9 cellular contexts compared by ENCODE assay signal in the genomic region with DNA sequence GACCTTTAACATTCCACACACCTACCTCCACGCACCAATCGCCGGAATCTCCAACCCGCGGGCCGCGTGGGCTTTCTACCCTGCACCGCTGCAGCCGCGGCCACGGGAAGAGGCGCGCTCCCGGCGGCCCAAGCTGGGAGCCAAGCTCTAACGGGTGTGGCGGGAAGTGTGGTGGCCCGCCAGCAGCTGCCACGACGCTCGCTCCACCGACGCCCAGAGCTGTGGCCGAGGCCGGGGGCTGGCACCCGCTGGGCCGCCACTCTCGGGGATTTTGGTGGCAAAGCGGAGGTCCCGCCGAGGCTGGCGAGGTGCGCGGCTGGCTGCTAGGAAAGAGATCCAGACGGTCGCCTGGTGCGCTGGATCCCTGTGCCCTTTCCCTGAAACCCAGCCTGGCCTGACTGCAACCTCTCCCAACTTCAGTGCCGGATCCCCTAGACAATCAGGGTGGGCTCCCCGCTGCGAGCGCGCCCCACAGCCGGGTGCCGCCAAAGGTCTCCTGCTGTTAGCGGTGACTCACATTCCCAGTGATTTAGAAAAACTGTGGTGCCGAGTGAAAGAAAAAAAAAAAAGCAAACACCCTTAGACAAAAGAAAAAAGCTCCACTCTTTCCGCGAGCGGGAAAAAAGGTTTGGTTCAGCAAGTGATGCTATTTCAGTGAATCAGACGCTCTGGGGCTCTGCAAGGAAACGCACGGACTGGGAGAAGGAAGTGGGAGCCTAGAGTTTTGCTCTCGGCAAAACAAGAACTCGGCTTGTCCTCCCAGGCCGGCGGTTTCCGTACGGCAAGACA. TPM values are rescaled to one million over a fixed set of nuclear protein-coding genes. Genes with fewer than 3 reads are reported as not detected.
DNase-seq lines count a peak whose midpoint lies in the region; ATAC-seq and TF ChIP-seq lines count a peak whose summit lies in the region.
"Had no signal": no experiment of that assay in that cellular context is flagged by ENCODE, and none has a peak within 500 bp of the region (broad histone marks: within the 10 kb centered on the region; RNA-seq: fewer than 3 reads in every experiment).

No MANE protein-coding gene starts in this region.

- H3K27me3 ChIP-seq in BLaER1 (peaks cover 53% of the 10 kb centered on the region), cardiac muscle cell (peaks cover 57% of the 10 kb centered on the region)

- peak; percentile 77 for DNase-seq in M059J (ENCODE audit: low read depth)
- DNase-seq in activated T-helper 2 cell treated with anti-CD3 and anti-CD28 coated beads, Interferon-gamma antibody, Interleukin-2, Interleukin-4, amounts not matched to agents 10 μg/mL and 5 μg/mL and 100 μg/mL, durations not matched to agents 14 hours and 24 hours and 36 hours (ENCODE audit: low spot score): no peak
- DNase-seq in cardiac muscle cell (ENCODE audit: low read depth in 1 of 2, low spot score in 1 of 2): peak; percentile 38 to 67
- DNase-seq in progenitor cell of endocrine pancreas (ENCODE audit: low spot score, unreplicated experiment): no peak
- no peak for DNase-seq in NCI-H2029 (lab: John Stamatoyannopoulos, UW)

- H3K27ac ChIP-seq in BLaER1 (no peak overlapping the region), cardiac muscle cell (no peak overlapping the region)

- no peak for ATAC-seq in GM18505 (IDR thresholded peaks at IDR 0.05; ENCODE audit: unreplicated experiment)
- no peak for ATAC-seq in HG03108 (IDR thresholded peaks at IDR 0.05; ENCODE audit: unreplicated experiment)

- peak overlapping the region; percentile 91 for H3K27ac Mint-ChIP-seq in activated T-helper 2 cell treated with anti-CD3 and anti-CD28 coated beads, Interferon-gamma antibody, Interleukin-2, Interleukin-4, amounts not matched to agents 10 μg/mL and 5 μg/mL and 100 μg/mL, durations not matched to agents 14 hours and 24 hours and 36 hours
- peak overlapping the region; percentile 65 for H3K27ac Mint-ChIP-seq in progenitor cell of endocrine pancreas

- H3K27me3 Mint-ChIP-seq in activated T-helper 2 cell treated with anti-CD3 and anti-CD28 coated beads, Interferon-gamma antibody, Interleukin-2, Interleukin-4, amounts not matched to agents 10 μg/mL and 5 μg/mL and 100 μg/mL, durations not matched to agents 14 hours and 24 hours and 36 hours (ENCODE audit: low read depth): peaks cover 30% of the 10 kb centered on the region
- peaks cover 51% of the 10 kb centered on the region for H3K27me3 Mint-ChIP-seq in progenitor cell of endocrine pancreas

- intact Hi-C loops in activated T-helper 2 cell treated with anti-CD3 and anti-CD28 coated beads, Interferon-gamma antibody, Interleukin-2, Interleukin-4, amounts not matched to agents 10 μg/mL and 5 μg/mL and 100 μg/mL, durations not matched to agents 14 hours and 24 hours and 36 hours (cut with micrococcal nuclease): loop anchor here (2.0 to 5.0 kb wide), 8 partner anchors 17 to 581 kb away; no protein-coding TSS in a partner anchor

- H3K4me1 ChIP-seq in BLaER1 (peaks cover 37% of the 10 kb centered on the region), cardiac muscle cell (ENCODE audit: low read depth) (peaks cover 12% of the 10 kb centered on the region)

- H3K4me3 Mint-ChIP-seq in activated T-helper 2 cell treated with anti-CD3 and anti-CD28 coated beads, Interferon-gamma antibody, Interleukin-2, Interleukin-4, amounts not matched to agents 10 μg/mL and 5 μg/mL and 100 μg/mL, durations not matched to agents 14 hours and 24 hours and 36 hours (ENCODE audit: low read depth): peak overlapping the region; percentile 87
- H3K4me3 Mint-ChIP-seq in progenitor cell of endocrine pancreas (ENCODE audit: low read depth): peak overlapping the region; percentile 72

- no peak for TF ChIP-seq POLR2A in GM18505 (IDR thresholded peaks at IDR 0.05; ENCODE audit: borderline replicate concordance, extremely low read depth, insufficient read depth, insufficient read length)

- TF ChIP-seq CTCF in cardiac muscle cell (IDR thresholded peaks at IDR 0.05; ENCODE audit: low read depth, low read length): no peak
- no peak for TF ChIP-seq CTCF in progenitor cell of endocrine pancreas (IDR thresholded peaks at IDR 0.05; ENCODE audit: unreplicated experiment)

- H3K9me3 ChIP-seq in BLaER1 (no peaks in the 10 kb centered on the region), cardiac muscle cell (ENCODE audit: low read depth) (no peaks in the 10 kb centered on the region)

- peaks cover 51% of the 10 kb centered on the region for H4K20me1 ChIP-seq in BLaER1

- peaks cover 31% of the 10 kb centered on the region for H3K4me1 Mint-ChIP-seq in activated T-helper 2 cell treated with anti-CD3 and anti-CD28 coated beads, Interferon-gamma antibody, Interleukin-2, Interleukin-4, amounts not matched to agents 10 μg/mL and 5 μg/mL and 100 μg/mL, durations not matched to agents 14 hours and 24 hours and 36 hours (ENCODE audit: low read depth)
- peaks cover 21% of the 10 kb centered on the region for H3K4me1 Mint-ChIP-seq in progenitor cell of endocrine pancreas (ENCODE audit: low read depth)

- no peaks in the 10 kb centered on the region for H3K36me3 ChIP-seq in BLaER1
- H3K36me3 ChIP-seq in cardiac muscle cell: no peaks in the 10 kb centered on the region

- H3K9ac ChIP-seq in BLaER1: no peak overlapping the region

- H3K4me3 ChIP-seq in BLaER1 (peak overlapping the region; percentile 95), cardiac muscle cell (peak overlapping the region; percentile 56)
- H3K4me3 ChIP-seq: lung had no signal

- H3K9me3 Mint-ChIP-seq in activated T-helper 2 cell treated with anti-CD3 and anti-CD28 coated beads, Interferon-gamma antibody, Interleukin-2, Interleukin-4, amounts not matched to agents 10 μg/mL and 5 μg/mL and 100 μg/mL, durations not matched to agents 14 hours and 24 hours and 36 hours: no peaks in the 10 kb centered on the region
- no peaks in the 10 kb centered on the region for H3K9me3 Mint-ChIP-seq in progenitor cell of endocrine pancreas (ENCODE audit: low read depth)

- H3K36me3 Mint-ChIP-seq in activated T-helper 2 cell treated with anti-CD3 and anti-CD28 coated beads, Interferon-gamma antibody, Interleukin-2, Interleukin-4, amounts not matched to agents 10 μg/mL and 5 μg/mL and 100 μg/mL, durations not matched to agents 14 hours and 24 hours and 36 hours (ENCODE audit: low read depth): peaks cover 25% of the 10 kb centered on the region
- H3K36me3 Mint-ChIP-seq in progenitor cell of endocrine pancreas (ENCODE audit: insufficient read depth): no peaks in the 10 kb centered on the region

- peak overlapping the region; percentile 99 for H3K4me2 ChIP-seq in BLaER1

RNA-seq across cellular contexts. Expression of gene BCL2L11, which starts 2.9 kb away (rescaled TPM):
- total RNA-seq in M059J (2014; rRNA removed; shearing (Covaris generic)): 6.5 and 7.6 TPM in 2 replicates
- total RNA-seq in activated T-helper 2 cell treated with anti-CD3 and anti-CD28 coated beads, Interferon-gamma antibody, Interleukin-2, Interleukin-4, amounts not matched to agents 10 μg/mL and 5 μg/mL and 100 μg/mL, durations not matched to agents 14 hours and 24 hours and 36 hours: 214 and 225 TPM in 2 replicates
- total RNA-seq in cardiac muscle cell: 17.3 and 32.9 TPM in 2 replicates
- 9.1 and 24.4 TPM in 2 replicates for polyA plus RNA-seq in cardiac muscle cell
- total RNA-seq in progenitor cell of endocrine pancreas: 24.2 and 27.7 TPM in 2 replicates

Comparison
In these comparisons a context has a peak if more than half of its experiments do, and no peak if none do; other contexts are left out.
1. DNase-seq: peak in M059J (single experiment) and cardiac muscle cell (2 of 2); none in activated T-helper 2 cell treated with anti-CD3 and anti-CD28 coated beads, Interferon-gamma antibody, Interleukin-2, Interleukin-4, amounts not matched to agents 10 μg/mL and 5 μg/mL and 100 μg/mL, durations not matched to agents 14 hours and 24 hours and 36 hours (single experiment), progenitor cell of endocrine pancreas (single experiment) and NCI-H2029 (single experiment).